Comparison of ENCODE assay signal across 23 cellular contexts in the genomic region with DNA sequence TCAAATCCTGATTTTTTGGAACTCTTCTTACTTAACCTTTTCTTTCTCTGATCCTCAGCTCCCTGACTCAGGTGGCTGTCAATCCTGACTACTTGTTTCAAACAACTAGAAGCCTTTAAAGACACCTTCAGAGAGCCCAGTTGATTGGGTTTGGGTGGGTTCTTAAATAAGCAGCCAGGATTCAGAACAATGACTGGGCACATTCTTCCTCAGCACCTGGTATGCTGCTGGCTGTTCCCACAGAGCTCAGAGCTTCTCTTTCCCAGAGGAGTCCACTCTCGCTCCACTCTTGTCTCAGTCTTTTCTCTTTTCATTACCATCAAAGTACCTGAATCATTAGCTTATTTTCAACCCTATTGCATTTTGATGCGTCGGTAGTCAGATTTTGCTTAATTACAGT.
"Had no signal": no experiment of that assay in that cellular context is flagged by ENCODE, and none has a peak within 500 bp of the region (broad histone marks: within the 10 kb centered on the region; RNA-seq: fewer than 3 reads in every experiment).

No MANE protein-coding gene starts in this region.

- H3K9me3 Mint-ChIP-seq: activated CD8-positive, alpha-beta T cell treated with anti-CD3 and anti-CD28 coated beads for 36 hours; activated T-helper 1 cell treated with anti-CD3 and anti-CD28 coated beads, Interleukin-12 subunit alpha, Interleukin-12 subunit beta, Interleukin-2, Interleukin-4 antibody, amounts not matched to agents 30 ng/mL and 10 ng/mL and 1 ng/mL, durations not matched to agents 14 hours and 24 hours and 36 hours; natural killer cell treated with Interleukin-12 subunit alpha and Interleukin-12 subunit beta and Interleukin-15 and Interleukin-18, amount 100 ng/mL, for 72 hours; type B pancreatic cell had no signal

- H3K27me3 Mint-ChIP-seq: activated CD4-positive, alpha-beta T cell treated with anti-CD3 and anti-CD28 coated beads, Interleukin-2, amount 10 ng/mL, durations not matched to agents 7 days and 5 days; activated CD8-positive, alpha-beta memory T cell treated with anti-CD3 and anti-CD28 coated beads, Interleukin-2, amount 10 ng/mL, durations not matched to agents 7 days and 5 days; activated CD8-positive, alpha-beta T cell treated with anti-CD3 and anti-CD28 coated beads for 36 hours; activated naive CD8-positive, alpha-beta T cell; type B pancreatic cell had no signal

- H3K4me3 ChIP-seq: adrenal gland, ascending aorta, thoracic aorta, vagina had no signal

- DNase-seq: activated CD4-positive, alpha-beta T cell treated with anti-CD3 and anti-CD28 coated beads, Interleukin-2, amount 10 ng/mL, durations not matched to agents 7 days and 5 days; activated CD4-positive, CD25-positive, alpha-beta regulatory T cell treated with anti-CD3 and anti-CD28 coated beads, Interleukin-2, amount 50 U/mL, for 72 hours; activated CD8-positive, alpha-beta memory T cell treated with anti-CD3 and anti-CD28 coated beads, Interleukin-2, amount 10 ng/mL, durations not matched to agents 7 days and 5 days; activated CD8-positive, alpha-beta T cell treated with anti-CD3 and anti-CD28 coated beads for 36 hours; activated gamma-delta T cell treated with Interleukin-2 at 50 U/mL for 16 hours; activated T-cell treated with anti-CD3 and anti-CD28 coated beads for 4 hours; adrenal gland; central memory CD4-positive, alpha-beta T cell; effector memory CD4-positive, alpha-beta T cell; foreskin keratinocyte; left ventricle myocardium superior; mammary epithelial cell; nucleus accumbens; stimulated activated CD4-positive, alpha-beta T cell treated with anti-CD3 and anti-CD28 coated beads, Interleukin-4, amount 100 ng/mL, for 24 hours; stimulated activated naive CD4-positive, alpha-beta T cell treated with Interleukin-2 at 50 U/mL for 16 hours had no signal

- H3K27ac Mint-ChIP-seq: activated CD4-positive, alpha-beta T cell treated with anti-CD3 and anti-CD28 coated beads, Interleukin-2, amount 10 ng/mL, durations not matched to agents 7 days and 5 days; activated CD8-positive, alpha-beta memory T cell treated with anti-CD3 and anti-CD28 coated beads, Interleukin-2, amount 10 ng/mL, durations not matched to agents 7 days and 5 days; activated CD8-positive, alpha-beta T cell treated with anti-CD3 and anti-CD28 coated beads for 36 hours; activated naive CD8-positive, alpha-beta T cell; activated T-helper 1 cell treated with anti-CD3 and anti-CD28 coated beads, Interleukin-12 subunit alpha, Interleukin-12 subunit beta, Interleukin-2, Interleukin-4 antibody, amounts not matched to agents 30 ng/mL and 10 ng/mL and 1 ng/mL, durations not matched to agents 14 hours and 24 hours and 36 hours; natural killer cell treated with Interleukin-12 subunit alpha and Interleukin-12 subunit beta and Interleukin-15 and Interleukin-18, amount 100 ng/mL, for 72 hours; type B pancreatic cell had no signal

- ATAC-seq: activated CD8-positive, alpha-beta memory T cell treated with anti-CD3 and anti-CD28 coated beads, Interleukin-2, amount 10 ng/mL, durations not matched to agents 7 days and 5 days; activated CD8-positive, alpha-beta T cell treated with anti-CD3 and anti-CD28 coated beads for 36 hours; foreskin keratinocyte; left ventricle myocardium superior; natural killer cell treated with Interleukin-12 subunit alpha and Interleukin-12 subunit beta and Interleukin-15 and Interleukin-18, amount 100 ng/mL, for 72 hours; sciatic nerve had no signal

- H3K4me3 Mint-ChIP-seq: activated CD4-positive, alpha-beta T cell treated with anti-CD3 and anti-CD28 coated beads, Interleukin-2, amount 10 ng/mL, durations not matched to agents 7 days and 5 days; activated CD8-positive, alpha-beta memory T cell treated with anti-CD3 and anti-CD28 coated beads, Interleukin-2, amount 10 ng/mL, durations not matched to agents 7 days and 5 days; activated CD8-positive, alpha-beta T cell treated with anti-CD3 and anti-CD28 coated beads for 36 hours; activated naive CD8-positive, alpha-beta T cell; activated T-helper 1 cell treated with anti-CD3 and anti-CD28 coated beads, Interleukin-12 subunit alpha, Interleukin-12 subunit beta, Interleukin-2, Interleukin-4 antibody, amounts not matched to agents 30 ng/mL and 10 ng/mL and 1 ng/mL, durations not matched to agents 14 hours and 24 hours and 36 hours; natural killer cell treated with Interleukin-12 subunit alpha and Interleukin-12 subunit beta and Interleukin-15 and Interleukin-18, amount 100 ng/mL, for 72 hours; type B pancreatic cell had no signal

- H3K36me3 Mint-ChIP-seq: activated CD8-positive, alpha-beta memory T cell treated with anti-CD3 and anti-CD28 coated beads, Interleukin-2, amount 10 ng/mL, durations not matched to agents 7 days and 5 days; natural killer cell treated with Interleukin-12 subunit alpha and Interleukin-12 subunit beta and Interleukin-15 and Interleukin-18, amount 100 ng/mL, for 72 hours had no signal
